Comparison of ENCODE assay signal across 1 cellular context in the genomic region with DNA sequence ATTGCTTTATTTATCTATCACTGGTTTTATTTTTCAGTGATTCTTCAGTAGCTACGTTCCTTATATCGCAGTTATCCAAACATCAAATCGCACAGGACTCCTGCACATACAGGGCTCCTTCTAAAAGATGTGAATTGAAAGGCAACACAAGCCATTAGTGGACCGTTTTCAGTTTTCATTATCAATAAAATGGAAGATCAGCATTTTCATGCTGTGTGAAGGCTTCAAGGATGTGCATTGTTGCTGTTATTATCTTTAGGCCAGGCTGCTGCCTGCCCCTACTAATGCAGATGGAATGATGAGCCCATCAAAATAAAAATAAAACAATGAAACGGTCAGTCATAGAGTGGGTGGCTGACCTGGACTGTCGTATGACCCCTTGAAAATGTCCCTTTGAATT.
TF ChIP-seq lines count a peak whose summit lies in the region.

No MANE protein-coding gene starts in this region.

TF ChIP-seq in SK-N-SH treated with all-trans-retinoic acid at 6 μM for 48 hours, 23 proteins besides CTCF, POLR2A, EP300 and RAD21 (continued from another document):
- TF ChIP-seq CSRNP3 (CRISPR knock-in tag; IDR thresholded peaks at IDR 0.05) (no peak), ARNTL (CRISPR knock-in tag; IDR thresholded peaks at IDR 0.05; ENCODE audit: borderline replicate concordance, low read depth) (no peak), ZFP3 (CRISPR knock-in tag; IDR thresholded peaks at IDR 0.05) (no peak), OSR1 (CRISPR knock-in tag; IDR thresholded peaks at IDR 0.05) (no peak), GLIS3 (CRISPR knock-in tag; IDR thresholded peaks at IDR 0.05) (no peak), ISL1 (CRISPR knock-in tag; IDR thresholded peaks at IDR 0.05) (no peak), RARB (CRISPR knock-in tag; IDR thresholded peaks at IDR 0.05) (no peak), CSDC2 (CRISPR knock-in tag; IDR thresholded peaks at IDR 0.05) (no peak), ZNF8 (CRISPR knock-in tag; IDR thresholded peaks at IDR 0.05) (no peak), BACH2 (CRISPR knock-in tag; IDR thresholded peaks at IDR 0.05; ENCODE audit: borderline replicate concordance) (no peak)
